Comparison of ENCODE assay signal across 20 cellular contexts in genomic region chr5:175805256-175806011, GRCh38.
DNase-seq lines count a peak whose midpoint lies in the region; ATAC-seq, FAIRE-seq and TF ChIP-seq lines count a peak whose summit lies in the region.
"Had no signal": no experiment of that assay in that cellular context is flagged by ENCODE, and none has a peak within 500 bp of the region (broad histone marks: within the 10 kb centered on the region; RNA-seq: fewer than 3 reads in every experiment).

No MANE protein-coding gene starts in this region.

- no peaks in the 10 kb centered on the region for H3K9me3 ChIP-seq in A549
- H3K9me3 ChIP-seq in endodermal cell (ENCODE audit: control insufficient read depth, low read length) = no peaks in the 10 kb centered on the region
- H3K9me3 ChIP-seq: Caco-2, HAP-1 had no signal

- H3K27ac ChIP-seq in A549 (peak overlapping the region; percentile 37 to 56; a peak in 4 of 6 replicates), endodermal cell (ENCODE audit: low read depth, low read length) (no peak overlapping the region)
- H3K27ac ChIP-seq: GM23248 had no signal

- H3K27ac Mint-ChIP-seq in endodermal cell = peak overlapping the region; percentile 28
- H3K27ac Mint-ChIP-seq: CD4-positive, CD25-positive, alpha-beta regulatory T cell; CD8-positive, alpha-beta T cell had no signal

- no peak overlapping the region for H3K4me3 Mint-ChIP-seq in endodermal cell
- H3K4me3 Mint-ChIP-seq: CD4-positive, CD25-positive, alpha-beta regulatory T cell; CD8-positive, alpha-beta T cell had no signal

- ATAC-seq in A549 (no peak), GM21576 (IDR thresholded peaks at IDR 0.05; ENCODE audit: unreplicated experiment) (no peak)
- ATAC-seq: CD8-positive, alpha-beta T cell had no signal

- no peak for TF ChIP-seq POLR2A in A549 (IDR thresholded peaks at IDR 0.05; ENCODE audit: low read length)

- H3K36me3 Mint-ChIP-seq in endodermal cell (ENCODE audit: low read depth) = no peaks in the 10 kb centered on the region
- H3K36me3 Mint-ChIP-seq: CD4-positive, CD25-positive, alpha-beta regulatory T cell; CD8-positive, alpha-beta T cell had no signal

- TF ChIP-seq EP300 in A549 (IDR thresholded peaks at IDR 0.05) = no peak

- FAIRE-seq in A549 (lab: Jason Lieb, UNC) (no peak), frontal cortex (lab: Jason Lieb, UNC) (no peak)
- FAIRE-seq: D721Med, GM12891 had no signal

- peaks cover 5% of the 10 kb centered on the region for H3K27me3 Mint-ChIP-seq in endodermal cell (ENCODE audit: insufficient read depth)

- POLR2A ChIA-PET in A549 (lab: Yijun Ruan, JAX) = no interaction called here

- CTCF ChIA-PET in A549 (lab: Yijun Ruan, JAX) = interaction anchor here (1.0 to 1.2 kb wide), 4 partner anchors 9 to 75 kb away, joined by 3 to 8 read pairs (median 3); no protein-coding TSS in a partner anchor

- H3K4me1 Mint-ChIP-seq in endodermal cell = no peaks in the 10 kb centered on the region

- TF ChIP-seq RAD21 in A549 (conservative IDR thresholded peaks at IDR 0.05 in 1 of 2, IDR thresholded peaks at IDR 0.05 in 1 of 2) = no peak

- DNase-seq in A549 (ENCODE audit: low read depth in 1 of 2, low spot score in 1 of 2) (no peak), H7 (peak; percentile 23), cerebellar cortex (ENCODE audit: low spot score) (peak; percentile 81), endodermal cell (no peak), GOT3 (lab: John Stamatoyannopoulos, UW) (no peak), frontal cortex (ENCODE audit: low spot score in 2 of 2) (no peak), CD1c-positive myeloid dendritic cell (ENCODE audit: extremely low spot score) (no peak)
- DNase-seq: 8988T; Caco-2; CD4-positive, CD25-positive, alpha-beta regulatory T cell; CD8-positive, alpha-beta T cell; DMS 273 treated with DMSO at 0.1 percent for 48 hours; DMS79; EL; GF-D8; GM23248 had no signal

- no peaks in the 10 kb centered on the region for H3K36me3 ChIP-seq in H7 (replicated peaks; ENCODE audit: control insufficient read depth, insufficient read depth, low read length)
- no peaks in the 10 kb centered on the region for H3K36me3 ChIP-seq in endodermal cell (ENCODE audit: control insufficient read depth, insufficient read depth, low read length)
- H3K36me3 ChIP-seq: HAP-1 had no signal

- no peak overlapping the region for H3K4me3 ChIP-seq in A549
- no peak overlapping the region for H3K4me3 ChIP-seq in H7 (ENCODE audit: insufficient read depth, low read depth, low read length)
- no peak overlapping the region for H3K4me3 ChIP-seq in endodermal cell (ENCODE audit: low read length)
- H3K4me3 ChIP-seq: GM23248, HAP-1 had no signal

- no peak for TF ChIP-seq CTCF in A549 (IDR thresholded peaks at IDR 0.05)
- no peak for TF ChIP-seq CTCF in endodermal cell (conservative IDR thresholded peaks at IDR 0.05)

- H3K27me3 ChIP-seq in H7 (ENCODE audit: control insufficient read depth, insufficient read depth, low read length) (no peaks in the 10 kb centered on the region; the same call in 1 of the 2 replicates), endodermal cell (ENCODE audit: control insufficient read depth, insufficient read depth, low read length, poor library complexity, severe bottlenecking) (no peaks in the 10 kb centered on the region)

- no peak overlapping the region for H3K4me2 ChIP-seq in A549

- H3K9me3 Mint-ChIP-seq in endodermal cell = no peaks in the 10 kb centered on the region
- H3K9me3 Mint-ChIP-seq: CD8-positive, alpha-beta T cell had no signal

- H3K4me1 ChIP-seq in A549 (peaks cover 39% of the 10 kb centered on the region), endodermal cell (ENCODE audit: control insufficient read depth, insufficient read depth, low read length) (no peaks in the 10 kb centered on the region)
- H3K4me1 ChIP-seq: HAP-1 had no signal

- 86% methylated on average over 10 of the region's 12 CpGs for WGBS in A549 (ENCODE audit: missing lambda C conversion rate)
- WGBS in endodermal cell (ENCODE audit: insufficient coverage in 1 of 2, insufficient read length in 1 of 2), 2 experiments = 86 to 90% methylated on average over 10 to 12 of the region's 12 CpGs

- H3K9ac ChIP-seq in endodermal cell (ENCODE audit: extremely low read depth, low read length, poor library complexity, severe bottlenecking) = no peak overlapping the region
- H3K9ac ChIP-seq: GM23248 had no signal

TF ChIP-seq in A549, 52 proteins besides CTCF, POLR2A, EP300 and RAD21:
- TF ChIP-seq HES2 (IDR thresholded peaks at IDR 0.05) = no peak
- TF ChIP-seq ESRRA (IDR thresholded peaks at IDR 0.05; ENCODE audit: borderline replicate concordance, low read length) = no peak
- TF ChIP-seq KDM5A (IDR thresholded peaks at IDR 0.05) = no peak
- TF ChIP-seq HEYL (CRISPR knock-in tag; IDR thresholded peaks at IDR 0.05) = no peak
- no peak for TF ChIP-seq HMGXB4 (CRISPR knock-in tag; IDR thresholded peaks at IDR 0.05; ENCODE audit: borderline replicate concordance)
- TF ChIP-seq RARB (CRISPR knock-in tag; IDR thresholded peaks at IDR 0.05) = no peak
- TF ChIP-seq CHD4 (IDR thresholded peaks at IDR 0.05; ENCODE audit: borderline replicate concordance) = no peak

Comparison
In these comparisons a context has a peak if more than half of its experiments do, and no peak if none do; other contexts are left out.
1. DNase-seq: peak in H7 (single experiment) and cerebellar cortex (single experiment); none in A549 (0 of 2), endodermal cell (single experiment), GOT3 (single experiment), frontal cortex (0 of 2) and CD1c-positive myeloid dendritic cell (single experiment).